In the genomic region with DNA sequence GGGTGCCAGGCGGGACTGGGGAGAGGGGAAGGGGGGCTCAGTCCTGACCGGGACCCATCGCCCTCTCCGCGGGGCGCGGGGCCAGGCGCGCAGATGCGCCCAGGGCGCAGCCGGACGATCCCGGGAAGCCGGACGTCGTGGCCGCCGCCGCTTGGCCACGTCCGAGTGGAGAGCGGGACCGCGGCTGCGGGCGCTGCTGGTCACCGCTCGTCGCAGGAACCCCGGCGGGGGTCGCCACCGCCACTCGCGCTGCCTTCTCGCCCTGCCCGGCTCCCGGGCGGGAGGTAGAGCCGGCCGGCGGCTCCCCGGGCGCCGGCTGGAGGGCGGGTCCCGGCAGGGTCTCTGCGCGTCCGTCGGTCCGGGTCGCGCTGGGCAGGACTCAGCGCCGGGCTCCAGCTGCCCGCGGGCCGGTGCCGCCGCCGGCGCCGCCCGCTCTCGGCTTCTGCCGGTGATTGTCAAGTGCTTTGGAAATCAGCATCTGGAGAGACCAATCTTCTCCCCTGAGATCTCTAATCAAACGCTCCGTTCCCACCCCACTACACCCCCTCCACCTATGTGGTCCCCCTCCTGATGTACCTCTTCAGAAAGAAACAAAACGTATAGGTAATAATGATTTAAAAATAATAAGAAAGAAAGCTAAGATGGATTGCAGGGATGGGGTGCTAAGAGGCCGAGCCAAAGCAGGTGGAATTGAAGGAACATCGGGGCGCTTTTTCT, we compare ENCODE assay signal across 3 cellular contexts.
TF ChIP-seq lines count a peak whose summit lies in the region.

No MANE protein-coding gene starts in this region.

TF ChIP-seq in A549, 52 proteins besides CTCF, POLR2A, EP300 and RAD21:
- TF ChIP-seq MYC (IDR thresholded peaks at IDR 0.05; ENCODE audit: borderline replicate concordance, low read length) = no peak
- no peak for TF ChIP-seq RFX5 (IDR thresholded peaks at IDR 0.05)
- TF ChIP-seq EHF (CRISPR knock-in tag; IDR thresholded peaks at IDR 0.05) = no peak
- no peak for TF ChIP-seq TFCP2L1 (CRISPR knock-in tag; IDR thresholded peaks at IDR 0.05)
- TF ChIP-seq CHD2 (IDR thresholded peaks at IDR 0.05; ENCODE audit: low read length, partially characterized antibody) = no peak
- no peak for TF ChIP-seq NFE2L2 (conservative IDR thresholded peaks at IDR 0.05; ENCODE audit: low read length)
- TF ChIP-seq SMC3 (IDR thresholded peaks at IDR 0.05) = no peak
- TF ChIP-seq FOSL2 (IDR thresholded peaks at IDR 0.05) = no peak
- no peak for TF ChIP-seq FOSL2 (CRISPR knock-in tag; IDR thresholded peaks at IDR 0.05)
- no peak for TF ChIP-seq ZFP36 (IDR thresholded peaks at IDR 0.05; ENCODE audit: borderline replicate concordance, partially characterized antibody)
- no peak for TF ChIP-seq FOXS1 (CRISPR knock-in tag; IDR thresholded peaks at IDR 0.05)
- no peak for TF ChIP-seq ZSCAN20 (CRISPR knock-in tag; IDR thresholded peaks at IDR 0.05)
- no peak for TF ChIP-seq RCOR1 (IDR thresholded peaks at IDR 0.05; ENCODE audit: low read depth, low read length)
- no peak for TF ChIP-seq CHD4 (IDR thresholded peaks at IDR 0.05; ENCODE audit: borderline replicate concordance)
- no peak for TF ChIP-seq HOXB13 (CRISPR knock-in tag; IDR thresholded peaks at IDR 0.05; ENCODE audit: low read depth)
- no peak for TF ChIP-seq BHLHE40 (IDR thresholded peaks at IDR 0.05; ENCODE audit: low read depth, low read length)
- TF ChIP-seq HDAC2 (IDR thresholded peaks at IDR 0.05) = no peak

TF ChIP-seq in HEK293, 187 proteins besides CTCF, POLR2A, EP300 and RAD21:
- TF ChIP-seq, protein P1, sequence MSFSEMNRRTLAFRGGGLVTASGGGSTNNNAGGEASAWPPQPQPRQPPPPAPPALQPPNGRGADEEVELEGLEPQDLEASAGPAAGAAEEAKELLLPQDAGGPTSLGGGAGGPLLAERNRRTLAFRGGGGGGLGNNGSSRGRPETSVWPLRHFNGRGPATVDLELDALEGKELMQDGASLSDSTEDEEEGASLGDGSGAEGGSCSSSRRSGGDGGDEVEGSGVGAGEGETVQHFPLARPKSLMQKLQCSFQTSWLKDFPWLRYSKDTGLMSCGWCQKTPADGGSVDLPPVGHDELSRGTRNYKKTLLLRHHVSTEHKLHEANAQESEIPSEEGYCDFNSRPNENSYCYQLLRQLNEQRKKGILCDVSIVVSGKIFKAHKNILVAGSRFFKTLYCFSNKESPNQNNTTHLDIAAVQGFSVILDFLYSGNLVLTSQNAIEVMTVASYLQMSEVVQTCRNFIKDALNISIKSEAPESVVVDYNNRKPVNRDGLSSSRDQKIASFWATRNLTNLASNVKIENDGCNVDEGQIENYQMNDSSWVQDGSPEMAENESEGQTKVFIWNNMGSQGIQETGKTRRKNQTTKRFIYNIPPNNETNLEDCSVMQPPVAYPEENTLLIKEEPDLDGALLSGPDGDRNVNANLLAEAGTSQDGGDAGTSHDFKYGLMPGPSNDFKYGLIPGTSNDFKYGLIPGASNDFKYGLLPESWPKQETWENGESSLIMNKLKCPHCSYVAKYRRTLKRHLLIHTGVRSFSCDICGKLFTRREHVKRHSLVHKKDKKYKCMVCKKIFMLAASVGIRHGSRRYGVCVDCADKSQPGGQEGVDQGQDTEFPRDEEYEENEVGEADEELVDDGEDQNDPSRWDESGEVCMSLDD (tag by site-specific recombination; IDR thresholded peaks at IDR 0.05) = no peak
- TF ChIP-seq YY1 (tag by site-specific recombination; IDR thresholded peaks at IDR 0.05) = no peak
- TF ChIP-seq ZFHX2 (tag by site-specific recombination; conservative IDR thresholded peaks at IDR 0.05) = no peak
- no peak for TF ChIP-seq ZNF670 (tag by site-specific recombination; IDR thresholded peaks at IDR 0.05; ENCODE audit: low read depth)
- TF ChIP-seq ZSCAN30 (tag by site-specific recombination; IDR thresholded peaks at IDR 0.05) = no peak
- TF ChIP-seq ZNF394 (tag by site-specific recombination; IDR thresholded peaks at IDR 0.05; ENCODE audit: borderline replicate concordance) = no peak
- TF ChIP-seq ZNF433 (tag by site-specific recombination; IDR thresholded peaks at IDR 0.05; ENCODE audit: low read depth) = no peak
- no peak for TF ChIP-seq ZNF792 (tag by site-specific recombination; IDR thresholded peaks at IDR 0.05)
- TF ChIP-seq, protein P2, sequence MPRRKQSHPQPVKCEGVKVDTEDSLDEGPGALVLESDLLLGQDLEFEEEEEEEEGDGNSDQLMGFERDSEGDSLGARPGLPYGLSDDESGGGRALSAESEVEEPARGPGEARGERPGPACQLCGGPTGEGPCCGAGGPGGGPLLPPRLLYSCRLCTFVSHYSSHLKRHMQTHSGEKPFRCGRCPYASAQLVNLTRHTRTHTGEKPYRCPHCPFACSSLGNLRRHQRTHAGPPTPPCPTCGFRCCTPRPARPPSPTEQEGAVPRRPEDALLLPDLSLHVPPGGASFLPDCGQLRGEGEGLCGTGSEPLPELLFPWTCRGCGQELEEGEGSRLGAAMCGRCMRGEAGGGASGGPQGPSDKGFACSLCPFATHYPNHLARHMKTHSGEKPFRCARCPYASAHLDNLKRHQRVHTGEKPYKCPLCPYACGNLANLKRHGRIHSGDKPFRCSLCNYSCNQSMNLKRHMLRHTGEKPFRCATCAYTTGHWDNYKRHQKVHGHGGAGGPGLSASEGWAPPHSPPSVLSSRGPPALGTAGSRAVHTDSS (tag by site-specific recombination; IDR thresholded peaks at IDR 0.05) = no peak
- no peak for TF ChIP-seq ZXDB (tag by site-specific recombination; IDR thresholded peaks at IDR 0.05)
- no peak for TF ChIP-seq BCL11A (tag by site-specific recombination; IDR thresholded peaks at IDR 0.05; ENCODE audit: low read depth)
- TF ChIP-seq, protein P3, sequence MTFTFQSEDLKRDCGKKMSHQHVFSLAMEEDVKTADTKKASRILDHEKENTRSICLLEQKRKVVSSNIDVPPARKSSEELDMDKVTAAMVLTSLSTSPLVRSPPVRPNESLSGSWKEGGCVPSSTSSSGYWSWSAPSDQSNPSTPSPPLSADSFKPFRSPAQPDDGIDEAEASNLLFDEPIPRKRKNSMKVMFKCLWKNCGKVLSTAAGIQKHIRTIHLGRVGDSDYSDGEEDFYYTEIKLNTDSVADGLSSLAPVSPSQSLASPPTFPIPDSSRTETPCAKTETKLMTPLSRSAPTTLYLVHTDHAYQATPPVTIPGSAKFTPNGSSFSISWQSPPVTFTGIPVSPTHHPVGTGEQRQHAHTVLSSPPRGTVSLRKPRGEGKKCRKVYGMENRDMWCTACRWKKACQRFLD (tag by site-specific recombination; IDR thresholded peaks at IDR 0.05) = no peak
TF ChIP-seq in HEK293: peak in this region for 0.

TF ChIP-seq in endothelial cell of umbilical vein, 7 proteins besides CTCF, POLR2A, EP300 and RAD21 (continued from another document):
- no peak for TF ChIP-seq MYC (IDR thresholded peaks at IDR 0.05; ENCODE audit: low read depth, low read length)
